Comparison of ENCODE assay signal across 1 cellular context in genomic region chr10:102245101-102245931, GRCh38.
TF ChIP-seq lines count a peak whose summit lies in the region.

Gene GBF1 (plus strand): TSS chr10:102245532. CDS start chr10:102258939, 13,407 bp downstream.

TF ChIP-seq in K562, 482 proteins besides CTCF, POLR2A, EP300 and RAD21 (continued from another document and continues in another):
- TF ChIP-seq AFF4 (CRISPR knock-in tag; IDR thresholded peaks at IDR 0.05) (no peak), ILF3 (IDR thresholded peaks at IDR 0.05; ENCODE audit: borderline replicate concordance) (no peak), SLC30A9 (CRISPR knock-in tag; IDR thresholded peaks at IDR 0.05) (no peak), CHD7 (IDR thresholded peaks at IDR 0.05; ENCODE audit: low read depth, low read length) (no peak), ZFPM2 (CRISPR knock-in tag; IDR thresholded peaks at IDR 0.05) (no peak), ZNF12 (CRISPR knock-in tag; IDR thresholded peaks at IDR 0.05) (no peak), POU5F1 (IDR thresholded peaks at IDR 0.05; ENCODE audit: borderline replicate concordance, low read depth, low read length, partially characterized antibody) (no peak), ZNF77 (CRISPR knock-in tag; IDR thresholded peaks at IDR 0.05) (no peak), SAFB (IDR thresholded peaks at IDR 0.05; ENCODE audit: borderline replicate concordance, low read depth, low read length) (no peak), ZNF23 (CRISPR knock-in tag; IDR thresholded peaks at IDR 0.05) (no peak)
- TF ChIP-seq, protein P1, sequence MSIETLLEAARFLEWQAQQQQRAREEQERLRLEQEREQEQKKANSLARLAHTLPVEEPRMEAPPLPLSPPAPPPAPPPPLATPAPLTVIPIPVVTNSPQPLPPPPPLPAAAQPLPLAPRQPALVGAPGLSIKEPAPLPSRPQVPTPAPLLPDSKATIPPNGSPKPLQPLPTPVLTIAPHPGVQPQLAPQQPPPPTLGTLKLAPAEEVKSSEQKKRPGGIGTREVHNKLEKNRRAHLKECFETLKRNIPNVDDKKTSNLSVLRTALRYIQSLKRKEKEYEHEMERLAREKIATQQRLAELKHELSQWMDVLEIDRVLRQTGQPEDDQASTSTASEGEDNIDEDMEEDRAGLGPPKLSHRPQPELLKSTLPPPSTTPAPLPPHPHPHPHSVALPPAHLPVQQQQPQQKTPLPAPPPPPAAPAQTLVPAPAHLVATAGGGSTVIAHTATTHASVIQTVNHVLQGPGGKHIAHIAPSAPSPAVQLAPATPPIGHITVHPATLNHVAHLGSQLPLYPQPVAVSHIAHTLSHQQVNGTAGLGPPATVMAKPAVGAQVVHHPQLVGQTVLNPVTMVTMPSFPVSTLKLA (conservative IDR thresholded peaks at IDR 0.05): peak; percentile 75 to 83; a peak in 3 of 4 replicates
- TF ChIP-seq, protein P2, sequence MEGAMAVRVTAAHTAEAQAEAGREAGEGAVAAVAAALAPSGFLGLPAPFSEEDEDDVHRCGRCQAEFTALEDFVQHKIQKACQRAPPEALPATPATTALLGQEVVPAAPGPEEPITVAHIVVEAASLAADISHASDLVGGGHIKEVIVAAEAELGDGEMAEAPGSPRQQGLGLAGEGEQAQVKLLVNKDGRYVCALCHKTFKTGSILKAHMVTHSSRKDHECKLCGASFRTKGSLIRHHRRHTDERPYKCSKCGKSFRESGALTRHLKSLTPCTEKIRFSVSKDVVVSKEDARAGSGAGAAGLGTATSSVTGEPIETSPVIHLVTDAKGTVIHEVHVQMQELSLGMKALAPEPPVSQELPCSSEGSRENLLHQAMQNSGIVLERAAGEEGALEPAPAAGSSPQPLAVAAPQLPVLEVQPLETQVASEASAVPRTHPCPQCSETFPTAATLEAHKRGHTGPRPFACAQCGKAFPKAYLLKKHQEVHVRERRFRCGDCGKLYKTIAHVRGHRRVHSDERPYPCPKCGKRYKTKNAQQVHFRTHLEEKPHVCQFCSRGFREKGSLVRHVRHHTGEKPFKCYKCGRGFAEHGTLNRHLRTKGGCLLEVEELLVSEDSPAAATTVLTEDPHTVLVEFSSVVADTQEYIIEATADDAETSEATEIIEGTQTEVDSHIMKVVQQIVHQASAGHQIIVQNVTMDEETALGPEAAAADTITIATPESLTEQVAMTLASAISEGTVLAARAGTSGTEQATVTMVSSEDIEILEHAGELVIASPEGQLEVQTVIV (CRISPR knock-in tag; IDR thresholded peaks at IDR 0.05; ENCODE audit: borderline replicate concordance): no peak
- TF ChIP-seq, protein P3, sequence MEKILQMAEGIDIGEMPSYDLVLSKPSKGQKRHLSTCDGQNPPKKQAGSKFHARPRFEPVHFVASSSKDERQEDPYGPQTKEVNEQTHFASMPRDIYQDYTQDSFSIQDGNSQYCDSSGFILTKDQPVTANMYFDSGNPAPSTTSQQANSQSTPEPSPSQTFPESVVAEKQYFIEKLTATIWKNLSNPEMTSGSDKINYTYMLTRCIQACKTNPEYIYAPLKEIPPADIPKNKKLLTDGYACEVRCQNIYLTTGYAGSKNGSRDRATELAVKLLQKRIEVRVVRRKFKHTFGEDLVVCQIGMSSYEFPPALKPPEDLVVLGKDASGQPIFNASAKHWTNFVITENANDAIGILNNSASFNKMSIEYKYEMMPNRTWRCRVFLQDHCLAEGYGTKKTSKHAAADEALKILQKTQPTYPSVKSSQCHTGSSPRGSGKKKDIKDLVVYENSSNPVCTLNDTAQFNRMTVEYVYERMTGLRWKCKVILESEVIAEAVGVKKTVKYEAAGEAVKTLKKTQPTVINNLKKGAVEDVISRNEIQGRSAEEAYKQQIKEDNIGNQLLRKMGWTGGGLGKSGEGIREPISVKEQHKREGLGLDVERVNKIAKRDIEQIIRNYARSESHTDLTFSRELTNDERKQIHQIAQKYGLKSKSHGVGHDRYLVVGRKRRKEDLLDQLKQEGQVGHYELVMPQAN (IDR thresholded peaks at IDR 0.05; ENCODE audit: borderline replicate concordance): peak; percentile 89
- TF ChIP-seq, protein P4, sequence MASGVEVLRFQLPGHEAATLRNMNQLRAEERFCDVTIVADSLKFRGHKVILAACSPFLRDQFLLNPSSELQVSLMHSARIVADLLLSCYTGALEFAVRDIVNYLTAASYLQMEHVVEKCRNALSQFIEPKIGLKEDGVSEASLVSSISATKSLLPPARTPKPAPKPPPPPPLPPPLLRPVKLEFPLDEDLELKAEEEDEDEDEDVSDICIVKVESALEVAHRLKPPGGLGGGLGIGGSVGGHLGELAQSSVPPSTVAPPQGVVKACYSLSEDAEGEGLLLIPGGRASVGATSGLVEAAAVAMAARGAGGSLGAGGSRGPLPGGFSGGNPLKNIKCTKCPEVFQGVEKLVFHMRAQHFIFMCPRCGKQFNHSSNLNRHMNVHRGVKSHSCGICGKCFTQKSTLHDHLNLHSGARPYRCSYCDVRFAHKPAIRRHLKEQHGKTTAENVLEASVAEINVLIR (CRISPR knock-in tag; IDR thresholded peaks at IDR 0.05): peak; percentile 31; the same call in 1 of the 2 replicates
- TF ChIP-seq, protein P5, sequence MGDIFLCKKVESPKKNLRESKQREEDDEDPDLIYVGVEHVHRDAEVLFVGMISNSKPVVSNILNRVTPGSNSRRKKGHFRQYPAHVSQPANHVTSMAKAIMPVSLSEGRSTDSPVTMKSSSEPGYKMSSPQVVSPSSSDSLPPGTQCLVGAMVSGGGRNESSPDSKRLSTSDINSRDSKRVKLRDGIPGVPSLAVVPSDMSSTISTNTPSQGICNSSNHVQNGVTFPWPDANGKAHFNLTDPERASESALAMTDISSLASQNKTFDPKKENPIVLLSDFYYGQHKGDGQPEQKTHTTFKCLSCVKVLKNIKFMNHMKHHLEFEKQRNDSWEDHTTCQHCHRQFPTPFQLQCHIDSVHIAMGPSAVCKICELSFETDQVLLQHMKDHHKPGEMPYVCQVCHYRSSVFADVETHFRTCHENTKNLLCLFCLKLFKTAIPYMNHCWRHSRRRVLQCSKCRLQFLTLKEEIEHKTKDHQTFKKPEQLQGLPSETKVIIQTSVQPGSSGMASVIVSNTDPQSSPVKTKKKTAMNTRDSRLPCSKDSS (IDR thresholded peaks at IDR 0.05; ENCODE audit: low read depth, partially characterized antibody): no peak
- TF ChIP-seq, protein P6, sequence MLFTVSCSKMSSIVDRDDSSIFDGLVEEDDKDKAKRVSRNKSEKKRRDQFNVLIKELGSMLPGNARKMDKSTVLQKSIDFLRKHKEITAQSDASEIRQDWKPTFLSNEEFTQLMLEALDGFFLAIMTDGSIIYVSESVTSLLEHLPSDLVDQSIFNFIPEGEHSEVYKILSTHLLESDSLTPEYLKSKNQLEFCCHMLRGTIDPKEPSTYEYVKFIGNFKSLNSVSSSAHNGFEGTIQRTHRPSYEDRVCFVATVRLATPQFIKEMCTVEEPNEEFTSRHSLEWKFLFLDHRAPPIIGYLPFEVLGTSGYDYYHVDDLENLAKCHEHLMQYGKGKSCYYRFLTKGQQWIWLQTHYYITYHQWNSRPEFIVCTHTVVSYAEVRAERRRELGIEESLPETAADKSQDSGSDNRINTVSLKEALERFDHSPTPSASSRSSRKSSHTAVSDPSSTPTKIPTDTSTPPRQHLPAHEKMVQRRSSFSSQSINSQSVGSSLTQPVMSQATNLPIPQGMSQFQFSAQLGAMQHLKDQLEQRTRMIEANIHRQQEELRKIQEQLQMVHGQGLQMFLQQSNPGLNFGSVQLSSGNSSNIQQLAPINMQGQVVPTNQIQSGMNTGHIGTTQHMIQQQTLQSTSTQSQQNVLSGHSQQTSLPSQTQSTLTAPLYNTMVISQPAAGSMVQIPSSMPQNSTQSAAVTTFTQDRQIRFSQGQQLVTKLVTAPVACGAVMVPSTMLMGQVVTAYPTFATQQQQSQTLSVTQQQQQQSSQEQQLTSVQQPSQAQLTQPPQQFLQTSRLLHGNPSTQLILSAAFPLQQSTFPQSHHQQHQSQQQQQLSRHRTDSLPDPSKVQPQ (CRISPR knock-in tag; IDR thresholded peaks at IDR 0.05; ENCODE audit: borderline replicate concordance): no peak
